7 cellular contexts compared by ENCODE assay signal in the genomic region with DNA sequence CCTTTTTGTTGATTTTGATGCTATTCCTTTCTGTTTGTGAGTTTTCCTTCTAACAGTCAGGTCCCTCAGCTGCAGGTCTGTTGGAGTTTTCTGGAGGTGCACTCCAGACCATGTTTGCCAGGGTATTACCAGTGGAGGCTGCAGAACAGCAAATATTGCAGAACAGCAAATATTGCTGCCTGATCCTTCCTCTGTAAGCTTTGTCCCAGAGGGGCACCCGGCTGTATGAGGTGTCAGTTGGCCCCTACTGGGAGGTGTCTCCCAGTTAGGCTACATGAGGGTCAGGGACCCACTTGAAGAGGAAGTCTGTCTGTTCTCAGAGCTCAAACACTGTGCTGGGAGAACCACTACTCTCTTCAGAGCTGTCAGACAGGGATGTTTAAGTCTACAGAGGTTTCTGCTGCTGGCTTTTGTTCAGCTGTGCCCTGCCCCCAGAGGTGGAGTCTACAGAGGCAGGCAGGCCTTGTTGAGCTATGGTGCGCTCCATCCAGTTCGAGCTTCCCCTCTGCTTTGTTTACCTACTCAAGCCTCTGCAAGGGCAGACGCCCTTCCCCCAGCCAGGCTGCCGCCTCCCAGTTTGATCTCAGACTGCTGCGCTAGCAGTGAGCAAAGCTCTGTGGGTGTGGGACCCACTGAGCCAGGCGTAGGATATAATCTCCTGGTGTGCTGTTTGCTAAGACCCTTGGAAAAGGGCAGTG.
A peak's percentile ranks its signal among the peaks of the same experiment; 100 is the strongest.
DNase-seq lines count a peak whose midpoint lies in the region; ATAC-seq and TF ChIP-seq lines count a peak whose summit lies in the region.
"Not testable (repeated sequence)": the region's sequence is repeated elsewhere in the genome, so short reads cannot be mapped to it uniquely, and the experiment has no call there.

No MANE protein-coding gene starts in this region.

- DNase-seq in DMS153 (lab: John Stamatoyannopoulos, UW), result peak; percentile 5
- peak; percentile 45 for DNase-seq in LNCaP clone FGC (ENCODE audit: low read depth)
- peak; percentile 11 for DNase-seq in NCI-H345 (lab: John Stamatoyannopoulos, UW)
- peak; percentile 51 for DNase-seq in SHP77 treated with DMSO at 0.1 percent for 48 hours (lab: John Stamatoyannopoulos, UW)
- peak; percentile 38 for DNase-seq in activated effector memory CD4-positive, alpha-beta T cell treated with anti-CD3 and anti-CD28 coated beads, Interleukin-2, amount 50 U/mL, for 16 hours
- peak; percentile 64 to 87 (median 83) for DNase-seq in right lobe of liver
- DNase-seq in progenitor cell of endocrine pancreas (ENCODE audit: low spot score, unreplicated experiment), result not testable (repeated sequence)

- not testable (repeated sequence) for H3K36me3 ChIP-seq in right lobe of liver

- not testable (repeated sequence) for H3K36me3 Mint-ChIP-seq in progenitor cell of endocrine pancreas (ENCODE audit: insufficient read depth)

- H3K4me1 Mint-ChIP-seq in progenitor cell of endocrine pancreas (ENCODE audit: low read depth), result not testable (repeated sequence)

- peaks cover 0 to 25% (median 3%) of the 10 kb centered on the region in 4 donors for H3K4me1 ChIP-seq in right lobe of liver

- not testable (repeated sequence) for H3K4me3 Mint-ChIP-seq in progenitor cell of endocrine pancreas (ENCODE audit: low read depth)

- TF ChIP-seq POLR2A in right lobe of liver (IDR thresholded peaks at IDR 0.05), result not testable (repeated sequence)

- 7% methylated on average over 3 of the region's 7 CpGs for WGBS in right lobe of liver (ENCODE audit: insufficient coverage, low coverage, low lambda C conversion rate, missing lambda C conversion rate)

- not testable (repeated sequence) for TF ChIP-seq CTCF in LNCaP clone FGC (IDR thresholded peaks at IDR 0.05; ENCODE audit: control insufficient read depth, extremely low read depth, insufficient read depth); right lobe of liver (IDR thresholded peaks at IDR 0.05); progenitor cell of endocrine pancreas (IDR thresholded peaks at IDR 0.05; ENCODE audit: unreplicated experiment)

- not testable (repeated sequence) for H3K4me3 ChIP-seq in LNCaP clone FGC (ENCODE audit: low read depth, low read length); right lobe of liver

- intact Hi-C loops in right lobe of liver (cut with DNase I), result not testable (repeated sequence)

- not testable (repeated sequence) for H3K9me3 ChIP-seq in right lobe of liver

- peak overlapping the region in 2 of 3 donors; percentile 70 to 76 for H3K27ac ChIP-seq in right lobe of liver

- not testable (repeated sequence) for H3K9me3 Mint-ChIP-seq in progenitor cell of endocrine pancreas (ENCODE audit: low read depth)

- H3K27ac Mint-ChIP-seq in progenitor cell of endocrine pancreas, result peak overlapping the region; percentile 29

- ATAC-seq in right lobe of liver, result peak; percentile 82 to 94 (median 92)

- not testable (repeated sequence) for H3K27me3 Mint-ChIP-seq in progenitor cell of endocrine pancreas

- H3K27me3 ChIP-seq in right lobe of liver, result not testable (repeated sequence)
